ENCODE assay signal across 1 cellular context in genomic region chr1:8182034-8182761, GRCh38.
A peak's percentile ranks its signal among the peaks of the same experiment; 100 is the strongest.
TF ChIP-seq lines count a peak whose summit lies in the region.

No MANE protein-coding gene starts in this region.

TF ChIP-seq in HepG2, 621 proteins besides CTCF, POLR2A, EP300 and RAD21 (continued from another document and continues in another):
- TF ChIP-seq GMEB1 (CRISPR knock-in tag; IDR thresholded peaks at IDR 0.05; ENCODE audit: borderline replicate concordance) (no peak), ZSCAN20 (CRISPR knock-in tag; IDR thresholded peaks at IDR 0.05; ENCODE audit: borderline replicate concordance) (no peak), MBNL3 (CRISPR knock-in tag; conservative IDR thresholded peaks at IDR 0.05) (no peak), RXRA (CRISPR knock-in tag; IDR thresholded peaks at IDR 0.05) (no peak), ZNF569 (CRISPR knock-in tag; IDR thresholded peaks at IDR 0.05; ENCODE audit: borderline replicate concordance) (no peak), GATA4 (IDR thresholded peaks at IDR 0.05; ENCODE audit: borderline replicate concordance, low read depth) (peak; percentile 62; the same call in 1 of the 2 replicates), ZBTB44 (CRISPR knock-in tag; IDR thresholded peaks at IDR 0.05) (no peak), SP1 (IDR thresholded peaks at IDR 0.05) (no peak), SP1 (CRISPR knock-in tag; IDR thresholded peaks at IDR 0.05) (no peak), NCOA2 (CRISPR knock-in tag; IDR thresholded peaks at IDR 0.05) (peak; percentile 84), MED8 (CRISPR knock-in tag; IDR thresholded peaks at IDR 0.05; ENCODE audit: insufficient replicate concordance) (no peak), HMG20A (CRISPR knock-in tag; IDR thresholded peaks at IDR 0.05; ENCODE audit: borderline replicate concordance) (peak; percentile 75; the same call in 1 of the 2 replicates), ZBTB10 (CRISPR knock-in tag; IDR thresholded peaks at IDR 0.05; ENCODE audit: borderline replicate concordance) (no peak), ZNF10 (CRISPR knock-in tag; IDR thresholded peaks at IDR 0.05; ENCODE audit: borderline replicate concordance, low read depth) (no peak), ZNF576 (CRISPR knock-in tag; IDR thresholded peaks at IDR 0.05) (no peak), XRCC5 (optimal IDR thresholded peaks at IDR 0.05; ENCODE audit: low read length) (no peak), ZNF234 (CRISPR knock-in tag; conservative IDR thresholded peaks at IDR 0.05) (no peak), ZNF570 (CRISPR knock-in tag; IDR thresholded peaks at IDR 0.05; ENCODE audit: borderline replicate concordance) (no peak), FOXJ3 (CRISPR knock-in tag; IDR thresholded peaks at IDR 0.05; ENCODE audit: borderline replicate concordance) (no peak), ZBTB26 (CRISPR knock-in tag; IDR thresholded peaks at IDR 0.05; ENCODE audit: borderline replicate concordance) (peak; percentile 52; the same call in 1 of the 2 replicates), ZNF883 (CRISPR knock-in tag; IDR thresholded peaks at IDR 0.05; ENCODE audit: not compliant biosample characterization) (no peak), FOXA1 (IDR thresholded peaks at IDR 0.05) (no peak), FOXA1 (CRISPR knock-in tag; IDR thresholded peaks at IDR 0.05) (peak; percentile 57; the same call in 1 of the 2 replicates), NFYC (CRISPR knock-in tag; IDR thresholded peaks at IDR 0.05) (no peak), SNAI1 (CRISPR knock-in tag; IDR thresholded peaks at IDR 0.05; ENCODE audit: borderline replicate concordance) (no peak), YY1 (IDR thresholded peaks at IDR 0.05; ENCODE audit: insufficient read depth, insufficient replicate concordance, low read depth, low read length) (peak; percentile 26), ZNF124 (CRISPR knock-in tag; IDR thresholded peaks at IDR 0.05) (0 out of 2 replicates have a peak, but pooled peaks have one; percentile 52), ZNF749 (CRISPR knock-in tag; IDR thresholded peaks at IDR 0.05; ENCODE audit: borderline replicate concordance) (no peak), ZNF460 (CRISPR knock-in tag; IDR thresholded peaks at IDR 0.05; ENCODE audit: borderline replicate concordance) (no peak), ZNF564 (CRISPR knock-in tag; IDR thresholded peaks at IDR 0.05) (no peak), ZNF496 (CRISPR knock-in tag; IDR thresholded peaks at IDR 0.05; ENCODE audit: insufficient replicate concordance) (no peak), IKZF1 (IDR thresholded peaks at IDR 0.05) (no peak), SOX13 (IDR thresholded peaks at IDR 0.05) (no peak), SOX13 (CRISPR knock-in tag; conservative IDR thresholded peaks at IDR 0.05 in 1 of 2, IDR thresholded peaks at IDR 0.05 in 1 of 2) (peak in 1 of 2 experiments; percentile 82; a peak in 2 of 4 replicates), ZIK1 (CRISPR knock-in tag; IDR thresholded peaks at IDR 0.05; ENCODE audit: borderline replicate concordance, low read depth) (no peak), ZNF263 (CRISPR knock-in tag; IDR thresholded peaks at IDR 0.05) (peak; percentile 60; the same call in 1 of the 2 replicates), ZNF709 (CRISPR knock-in tag; IDR thresholded peaks at IDR 0.05) (0 out of 2 replicates have a peak, but pooled peaks have one; percentile 49), MTF2 (CRISPR knock-in tag; IDR thresholded peaks at IDR 0.05; ENCODE audit: borderline replicate concordance) (no peak), JARID2 (CRISPR knock-in tag; IDR thresholded peaks at IDR 0.05; ENCODE audit: insufficient replicate concordance) (no peak), SMC3 (IDR thresholded peaks at IDR 0.05; ENCODE audit: low read length) (no peak), ZNF720 (CRISPR knock-in tag; IDR thresholded peaks at IDR 0.05) (no peak), JUNB (CRISPR knock-in tag; IDR thresholded peaks at IDR 0.05; ENCODE audit: borderline replicate concordance) (peak; percentile 76; the same call in 1 of the 2 replicates), NFATC3 (CRISPR knock-in tag; IDR thresholded peaks at IDR 0.05) (0 out of 2 replicates have a peak, but pooled peaks have one; percentile 43), ZBTB7B (CRISPR knock-in tag; IDR thresholded peaks at IDR 0.05) (no peak), DR1 (CRISPR knock-in tag; IDR thresholded peaks at IDR 0.05) (no peak), MTA1 (CRISPR knock-in tag; IDR thresholded peaks at IDR 0.05; ENCODE audit: borderline replicate concordance) (no peak), IRF9 (CRISPR knock-in tag; IDR thresholded peaks at IDR 0.05; ENCODE audit: borderline replicate concordance) (no peak), FOXP4 (CRISPR knock-in tag; IDR thresholded peaks at IDR 0.05) (peak; percentile 79), AGO1 (IDR thresholded peaks at IDR 0.05; ENCODE audit: low read depth, low read length, poor library complexity, severe bottlenecking) (no peak), ZSCAN12 (CRISPR knock-in tag; IDR thresholded peaks at IDR 0.05) (0 out of 2 replicates have a peak, but pooled peaks have one; percentile 58), ZFP90 (CRISPR knock-in tag; IDR thresholded peaks at IDR 0.05; ENCODE audit: borderline replicate concordance) (no peak), IKZF4 (CRISPR knock-in tag; IDR thresholded peaks at IDR 0.05; ENCODE audit: borderline replicate concordance, low read depth, not compliant biosample characterization) (no peak)
- TF ChIP-seq, protein P1, sequence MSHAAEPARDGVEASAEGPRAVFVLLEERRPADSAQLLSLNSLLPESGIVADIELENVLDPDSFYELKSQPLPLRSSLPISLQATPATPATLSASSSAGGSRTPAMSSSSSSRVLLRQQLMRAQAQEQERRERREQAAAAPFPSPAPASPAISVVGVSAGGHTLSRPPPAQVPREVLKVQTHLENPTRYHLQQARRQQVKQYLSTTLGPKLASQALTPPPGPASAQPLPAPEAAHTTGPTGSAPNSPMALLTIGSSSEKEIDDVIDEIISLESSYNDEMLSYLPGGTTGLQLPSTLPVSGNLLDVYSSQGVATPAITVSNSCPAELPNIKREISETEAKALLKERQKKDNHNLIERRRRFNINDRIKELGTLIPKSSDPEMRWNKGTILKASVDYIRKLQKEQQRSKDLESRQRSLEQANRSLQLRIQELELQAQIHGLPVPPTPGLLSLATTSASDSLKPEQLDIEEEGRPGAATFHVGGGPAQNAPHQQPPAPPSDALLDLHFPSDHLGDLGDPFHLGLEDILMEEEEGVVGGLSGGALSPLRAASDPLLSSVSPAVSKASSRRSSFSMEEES (CRISPR knock-in tag; IDR thresholded peaks at IDR 0.05) = peak; percentile 92
- TF ChIP-seq, protein P2, sequence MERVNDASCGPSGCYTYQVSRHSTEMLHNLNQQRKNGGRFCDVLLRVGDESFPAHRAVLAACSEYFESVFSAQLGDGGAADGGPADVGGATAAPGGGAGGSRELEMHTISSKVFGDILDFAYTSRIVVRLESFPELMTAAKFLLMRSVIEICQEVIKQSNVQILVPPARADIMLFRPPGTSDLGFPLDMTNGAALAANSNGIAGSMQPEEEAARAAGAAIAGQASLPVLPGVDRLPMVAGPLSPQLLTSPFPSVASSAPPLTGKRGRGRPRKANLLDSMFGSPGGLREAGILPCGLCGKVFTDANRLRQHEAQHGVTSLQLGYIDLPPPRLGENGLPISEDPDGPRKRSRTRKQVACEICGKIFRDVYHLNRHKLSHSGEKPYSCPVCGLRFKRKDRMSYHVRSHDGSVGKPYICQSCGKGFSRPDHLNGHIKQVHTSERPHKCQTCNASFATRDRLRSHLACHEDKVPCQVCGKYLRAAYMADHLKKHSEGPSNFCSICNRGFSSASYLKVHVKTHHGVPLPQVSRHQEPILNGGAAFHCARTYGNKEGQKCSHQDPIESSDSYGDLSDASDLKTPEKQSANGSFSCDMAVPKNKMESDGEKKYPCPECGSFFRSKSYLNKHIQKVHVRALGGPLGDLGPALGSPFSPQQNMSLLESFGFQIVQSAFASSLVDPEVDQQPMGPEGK (CRISPR knock-in tag; IDR thresholded peaks at IDR 0.05) = no peak; the same call in 1 of the 2 replicates
- TF ChIP-seq, protein P3, sequence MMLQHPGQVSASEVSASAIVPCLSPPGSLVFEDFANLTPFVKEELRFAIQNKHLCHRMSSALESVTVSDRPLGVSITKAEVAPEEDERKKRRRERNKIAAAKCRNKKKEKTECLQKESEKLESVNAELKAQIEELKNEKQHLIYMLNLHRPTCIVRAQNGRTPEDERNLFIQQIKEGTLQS (CRISPR knock-in tag; IDR thresholded peaks at IDR 0.05) = no peak; the same call in 1 of the 2 replicates
